In genomic region chr19:40080289-40080688, GRCh38 we compare ENCODE assay signal across 29 cellular contexts.
"Had no signal": no experiment of that assay in that cellular context is flagged by ENCODE, and none has a peak within 500 bp of the region (broad histone marks: within the 10 kb centered on the region; RNA-seq: fewer than 3 reads in every experiment).

No MANE protein-coding gene starts in this region.

- H3K27ac ChIP-seq: ascending aorta, breast epithelium, cardiac muscle cell, coronary artery, dorsolateral prefrontal cortex, epithelial cell of prostate, esophagus squamous epithelium had no signal

- H3K27ac Mint-ChIP-seq: activated CD4-positive, alpha-beta memory T cell treated with anti-CD3 and anti-CD28 coated beads, Interleukin-2, amount 10 ng/mL, durations not matched to agents 7 days and 5 days; activated CD4-positive, alpha-beta T cell treated with anti-CD3 and anti-CD28 coated beads, Interleukin-2, amount 10 ng/mL, durations not matched to agents 7 days and 5 days; activated naive CD4-positive, alpha-beta T cell treated with anti-CD3 and anti-CD28 coated beads, Interleukin-2, amount 10 ng/mL, durations not matched to agents 7 days and 5 days; activated naive CD4-positive, alpha-beta T cell treated with anti-CD3 and anti-CD28 coated beads, Interleukin-2, amount 50 U/mL, for 72 hours; activated naive CD8-positive, alpha-beta T cell treated with anti-CD3 and anti-CD28 coated beads, Interleukin-2, amount 10 ng/mL, durations not matched to agents 7 days and 5 days; activated T-cell treated with anti-CD3 and anti-CD28 coated beads, Interleukin-2, amount 50 U/mL, for 24 hours; activated T-cell treated with anti-CD3 and anti-CD28 coated beads, Interleukin-2, amount 50 U/mL, for 72 hours; brain; dendritic cell treated with granulocyte-macrophage colony-stimulating factor and Interleukin-4, amounts not matched to agents 40 ng/mL and 50 ng/mL, for 4 days had no signal

- H3K4me3 Mint-ChIP-seq: activated CD4-positive, alpha-beta memory T cell treated with anti-CD3 and anti-CD28 coated beads, Interleukin-2, amount 10 ng/mL, durations not matched to agents 7 days and 5 days; activated CD4-positive, alpha-beta T cell treated with anti-CD3 and anti-CD28 coated beads for 36 hours; activated CD4-positive, alpha-beta T cell treated with anti-CD3 and anti-CD28 coated beads, Interleukin-2, amount 10 ng/mL, durations not matched to agents 7 days and 5 days; activated naive CD4-positive, alpha-beta T cell treated with anti-CD3 and anti-CD28 coated beads, Interleukin-2, amount 10 ng/mL, durations not matched to agents 7 days and 5 days; activated naive CD8-positive, alpha-beta T cell treated with anti-CD3 and anti-CD28 coated beads, Interleukin-2, amount 10 ng/mL, durations not matched to agents 7 days and 5 days; activated T-cell treated with anti-CD3 and anti-CD28 coated beads, Interleukin-2, amount 50 U/mL, for 24 hours; activated T-cell treated with anti-CD3 and anti-CD28 coated beads, Interleukin-2, amount 50 U/mL, for 72 hours; brain; dendritic cell treated with granulocyte-macrophage colony-stimulating factor and Interleukin-4, amounts not matched to agents 40 ng/mL and 50 ng/mL, for 4 days had no signal

- H3K27me3 ChIP-seq: ascending aorta, breast epithelium, cardiac muscle cell, dorsolateral prefrontal cortex, esophagus squamous epithelium had no signal

- H3K4me1 Mint-ChIP-seq: activated CD4-positive, alpha-beta memory T cell treated with anti-CD3 and anti-CD28 coated beads, Interleukin-2, amount 10 ng/mL, durations not matched to agents 7 days and 5 days; activated CD4-positive, alpha-beta T cell treated with anti-CD3 and anti-CD28 coated beads for 36 hours; activated CD4-positive, alpha-beta T cell treated with anti-CD3 and anti-CD28 coated beads, Interleukin-2, amount 10 ng/mL, durations not matched to agents 7 days and 5 days; brain had no signal

- H3K4me1 ChIP-seq: ascending aorta, breast epithelium, esophagus squamous epithelium had no signal

- H3K27me3 Mint-ChIP-seq: activated CD4-positive, alpha-beta memory T cell treated with anti-CD3 and anti-CD28 coated beads, Interleukin-2, amount 10 ng/mL, durations not matched to agents 7 days and 5 days; activated CD4-positive, alpha-beta T cell treated with anti-CD3 and anti-CD28 coated beads for 36 hours; activated CD4-positive, alpha-beta T cell treated with anti-CD3 and anti-CD28 coated beads, Interleukin-2, amount 10 ng/mL, durations not matched to agents 7 days and 5 days; activated naive CD4-positive, alpha-beta T cell treated with anti-CD3 and anti-CD28 coated beads, Interleukin-2, amount 10 ng/mL, durations not matched to agents 7 days and 5 days; activated naive CD8-positive, alpha-beta T cell treated with anti-CD3 and anti-CD28 coated beads, Interleukin-2, amount 10 ng/mL, durations not matched to agents 7 days and 5 days; activated T-cell treated with anti-CD3 and anti-CD28 coated beads, Interleukin-2, amount 50 U/mL, for 24 hours; dendritic cell treated with granulocyte-macrophage colony-stimulating factor and Interleukin-4, amounts not matched to agents 40 ng/mL and 50 ng/mL, for 4 days had no signal

- DNase-seq: activated CD4-positive, alpha-beta memory T cell treated with anti-CD3 and anti-CD28 coated beads, Interleukin-2, amount 10 ng/mL, durations not matched to agents 7 days and 5 days; activated CD4-positive, alpha-beta T cell treated with anti-CD3 and anti-CD28 coated beads for 36 hours; activated CD4-positive, alpha-beta T cell treated with anti-CD3 and anti-CD28 coated beads, Interleukin-2, amount 10 ng/mL, durations not matched to agents 7 days and 5 days; activated CD4-positive, alpha-beta T cell treated with anti-CD3 and anti-CD28 coated beads, Interleukin-2, amount 50 U/mL, for 4 hours; activated CD4-positive, CD25-positive, alpha-beta regulatory T cell; activated CD4-positive, CD25-positive, alpha-beta regulatory T cell treated with anti-CD3 and anti-CD28 coated beads, Interleukin-2, amount 50 U/mL, for 72 hours; activated CD8-positive, alpha-beta memory T cell treated with anti-CD3 and anti-CD28 coated beads, Interleukin-2, amount 50 U/mL, for 48 hours; activated gamma-delta T cell; activated naive CD4-positive, alpha-beta T cell; activated naive CD4-positive, alpha-beta T cell treated with anti-CD3 and anti-CD28 coated beads, Interleukin-2, amount 10 ng/mL, durations not matched to agents 7 days and 5 days; activated naive CD8-positive, alpha-beta T cell treated with anti-CD3 and anti-CD28 coated beads, Interleukin-2, amount 10 ng/mL, durations not matched to agents 7 days and 5 days; activated T-cell treated with anti-CD3 and anti-CD28 coated beads for 4 hours; activated T-cell treated with anti-CD3 and anti-CD28 coated beads, Interleukin-2, amount 50 U/mL, for 24 hours; activated T-cell treated with anti-CD3 and anti-CD28 coated beads, Interleukin-2, amount 50 U/mL, for 72 hours; central memory CD4-positive, alpha-beta T cell; dorsolateral prefrontal cortex; effector memory CD4-positive, alpha-beta T cell; esophagus squamous epithelium; foreskin melanocyte; head of caudate nucleus; T-helper 2 cell had no signal

- H3K4me3 ChIP-seq: ascending aorta, breast epithelium, cardiac muscle cell, coronary artery, dorsolateral prefrontal cortex, esophagus squamous epithelium had no signal

- ATAC-seq: activated CD4-positive, alpha-beta T cell treated with anti-CD3 and anti-CD28 coated beads for 36 hours; activated naive CD4-positive, alpha-beta T cell treated with anti-CD3 and anti-CD28 coated beads, Interleukin-2, amount 50 U/mL, for 72 hours; activated T-cell treated with anti-CD3 and anti-CD28 coated beads, Interleukin-2, amount 50 U/mL, for 72 hours had no signal
